ENCODE assay signal across 8 cellular contexts in genomic region chr11:65500262-65501004, GRCh38. TPM values are rescaled to one million over a fixed set of nuclear protein-coding genes. Genes with fewer than 3 reads are reported as not detected.
DNase-seq lines count a peak whose midpoint lies in the region; ATAC-seq, FAIRE-seq and TF ChIP-seq lines count a peak whose summit lies in the region.

No MANE protein-coding gene starts in this region.

- H3K4me1 ChIP-seq in GM12878 (ENCODE audit: control insufficient read depth, insufficient read depth, low read length) = peaks cover 16% of the 10 kb centered on the region
- peaks cover 26% of the 10 kb centered on the region for H3K4me1 ChIP-seq in testis

- H3K9ac ChIP-seq in GM12878 (ENCODE audit: control insufficient read depth, insufficient read depth, low read length) = peak overlapping the region; percentile 100

- H3K27ac ChIP-seq in GM12878 (ENCODE audit: control insufficient read depth, insufficient read depth) (peak overlapping the region; percentile 100), layer of hippocampus (ENCODE audit: low read depth, low read length) (peak overlapping the region; percentile 99), testis (peak overlapping the region; percentile 92 to 96)

- no peak overlapping the region for H2AFZ ChIP-seq in GM12878 (ENCODE audit: control insufficient read depth, low read depth, low read length)

- H3K79me2 ChIP-seq in GM12878 (ENCODE audit: control insufficient read depth, insufficient read depth, low read length) = peaks cover 96% of the 10 kb centered on the region

- DNase-seq in NCI-H1105 treated with DMSO at 0.1 percent for 48 hours (lab: John Stamatoyannopoulos, UW) (peak; percentile 23), NCI-H1105 (lab: John Stamatoyannopoulos, UW) (no peak), NCI-H748 (lab: John Stamatoyannopoulos, UW; ENCODE audit: unreplicated experiment) (peak; percentile 68), GM12878 (ENCODE audit: low read depth, low spot score) (no peak), testis (no peak), midbrain (lab: John Stamatoyannopoulos, UW) (no peak)

- intact Hi-C loops in GM12878 (cut with micrococcal nuclease; ENCODE audit: unreplicated experiment) (no loop called here), testis (cut with DNase I; ENCODE audit: low total_unique reads) (no loop called here)

- H3K36me3 ChIP-seq in GM12878 (ENCODE audit: control insufficient read depth in 2 of 2, insufficient read depth in 2 of 2, low read length in 1 of 2) = peaks cover 6 to 28% of the 10 kb centered on the region in 2 experiments
- no peaks in the 10 kb centered on the region for H3K36me3 ChIP-seq in testis (ENCODE audit: low read depth, missing control alignments)

- CTCF ChIA-PET in GM12878 (lab: Yijun Ruan, JAX) = interaction anchor here (0.8 to 27.9 kb wide), 8 partner anchors 7 to 82 kb away, joined by 3 to 728 read pairs (median 20); partner anchors contain the start of genes NEAT1 and ZNRD2

- BruUV-seq in GM12878 (replicated peaks; lab: Mats Ljungman, UMichigan) = TSS peak; percentile 44

- ATAC-seq in GM12878 = no peak
- no peak for ATAC-seq in HG03520 (IDR thresholded peaks at IDR 0.05; ENCODE audit: unreplicated experiment)

- in situ Hi-C loops in GM12878 (cut with MboI) = no loop called here

- no peak for TF ChIP-seq EP300 in GM12878 (IDR thresholded peaks at IDR 0.05; ENCODE audit: borderline replicate concordance in 1 of 2, control insufficient read depth in 1 of 2, low read depth in 2 of 2, low read length in 2 of 2)

- WGBS in GM12878 (ENCODE audit: insufficient coverage, insufficient replicate concordance, low lambda C conversion rate, missing lambda C conversion rate) = 0% methylated on average over 20 of the region's 20 CpGs
- 1% methylated on average over 20 of the region's 20 CpGs for WGBS in testis, 2 donors

- TF ChIP-seq CTCF in GM12878 (IDR thresholded peaks at IDR 0.05 in 2 of 3, conservative IDR thresholded peaks at IDR 0.05 in 1 of 3; ENCODE audit: control insufficient read depth in 2 of 3, extremely low read depth in 1 of 3, insufficient read depth in 1 of 3, low read depth in 3 of 3, low read length in 3 of 3) (no peak), testis (IDR thresholded peaks at IDR 0.05) (no peak)

- TF ChIP-seq POLR2A in GM12878 (IDR thresholded peaks at IDR 0.05; ENCODE audit: low read depth, low read length) (peak; percentile 96), testis (IDR thresholded peaks at IDR 0.05) (no peak)

- H3K27me3 ChIP-seq in GM12878 (replicated peaks in 1 of 2; ENCODE audit: control insufficient read depth in 2 of 2, insufficient read depth in 2 of 2, low read length in 1 of 2) (no peaks in the 10 kb centered on the region), layer of hippocampus (ENCODE audit: control insufficient read depth, insufficient read depth, low read length) (no peaks in the 10 kb centered on the region), testis (no peaks in the 10 kb centered on the region)

- H3K4me2 ChIP-seq in GM12878 (ENCODE audit: control insufficient read depth, insufficient read depth) = peak overlapping the region; percentile 30; the same call in 1 of the 2 replicates

- peak overlapping the region; percentile 98 for H3K4me3 ChIP-seq in GM12878
- H3K4me3 ChIP-seq in testis = peak overlapping the region; percentile 90 to 94

- SMC1A ChIA-PET in GM12878 (lab: Charles Lee; ENCODE audit: uncharacterized antibody, unreplicated experiment) = interaction anchor here (1.2 to 19.3 kb wide), 9 partner anchors 6 to 115 kb away, joined by 3 to 481 read pairs (median 31); partner anchors contain the start of gene NEAT1

- POLR2A ChIA-PET in GM12878 (lab: Charles Lee) = interaction anchor here (0.7 to 16.2 kb wide), 13 partner anchors 6 to 89 kb away, joined by 3 to 429 read pairs (median 21); partner anchors contain the start of genes NEAT1, SCYL1 and ZNRD2

- RAD21 ChIA-PET in GM12878 (lab: Charles Lee; ENCODE audit: unreplicated experiment) = interaction anchor here (0.6 to 14.2 kb wide), 14 partner anchors 7 to 627 kb away, joined by 3 to 282 read pairs (median 5); partner anchors contain the start of genes FRMD8 and NEAT1

- peaks cover 11% of the 10 kb centered on the region for H4K20me1 ChIP-seq in GM12878 (ENCODE audit: control insufficient read depth, insufficient read depth)

- no peak for FAIRE-seq in GM12878 (lab: Jason Lieb, UNC)

- H3K9me3 ChIP-seq in GM12878 (replicated peaks; ENCODE audit: control insufficient read depth, insufficient read depth, low read length) (no peaks in the 10 kb centered on the region), testis (no peaks in the 10 kb centered on the region)

- TF ChIP-seq RAD21 in GM12878 (IDR thresholded peaks at IDR 0.05; ENCODE audit: insufficient read depth, low read depth, low read length) = no peak

TF ChIP-seq in GM12878, 131 proteins besides CTCF, POLR2A, EP300 and RAD21 (continues in another document):
- TF ChIP-seq MTA3 (IDR thresholded peaks at IDR 0.05; ENCODE audit: borderline replicate concordance, low read length) = no peak
- no peak for TF ChIP-seq NFYA (IDR thresholded peaks at IDR 0.05; ENCODE audit: borderline replicate concordance, low read depth, low read length)

RNA-seq across cellular contexts. Expression of gene MALAT1, which starts 1.6 kb away (rescaled TPM):
- 43,172 and 44,148 TPM in 2 replicates for total RNA-seq in GM12878 (2013; cell fraction: nucleolus; rRNA removed)
- 1,917 and 1,986 TPM in 2 replicates for total RNA-seq in GM12878 (2014; rRNA removed)
- total RNA-seq in GM12878 (2014; rRNA removed; fragmentation: Illumina TruSeq; extraction: Trizol) = 2,052 and 2,660 TPM in 2 replicates
- total RNA-seq in GM12878 (2021) = 3,939 and 4,883 TPM in 2 replicates
- 704 TPM for polyA plus RNA-seq in GM12878 (2011; ENCODE audit: low read depth)
- polyA plus RNA-seq in GM12878 (2011; rRNA removed) = 659 and 901 TPM in 2 replicates
- 216 and 352 TPM in 2 replicates for polyA plus RNA-seq in GM12878 (2011; cell fraction: cytosol; rRNA removed)
- 4,041 and 4,062 TPM in 2 replicates for polyA plus RNA-seq in GM12878 (2011; cell fraction: nucleus; rRNA removed)
- polyA plus RNA-seq in GM12878 (2012) = 1,013 and 3,952 TPM in 2 replicates
- polyA plus RNA-seq in GM12878 (2014; fragmentation: Illumina TruSeq; extraction: Trizol) = 448 and 686 TPM in 2 replicates
- polyA plus RNA-seq in GM12878 (2014; fragmentation: Nextera tagmentation; extraction: Ambion mirVana) = 1,000 to 10,000 TPM; 1,593 to 8,160 TPM
- 1,421 and 1,643 TPM in 2 replicates for polyA plus RNA-seq in GM12878 (2014; rRNA removed)
- polyA plus RNA-seq in GM12878 (2016; fragmentation: Nextera tagmentation; extraction: Ambion mirVana) = 1,000 to 10,000 TPM; 6,201 to 6,497 TPM
- polyA minus RNA-seq in GM12878 (2011; rRNA and poly(A)+ RNA removed) = 2,928 and 3,606 TPM in 2 replicates
- polyA minus RNA-seq in GM12878 (2011; cell fraction: cytosol; rRNA and poly(A)+ RNA removed) = 1,627 and 2,358 TPM in 2 replicates
- 12,181 and 12,309 TPM in 2 replicates for polyA minus RNA-seq in GM12878 (2011; cell fraction: nucleus; rRNA and poly(A)+ RNA removed)
- total RNA-seq in testis = 1,000 to 10,000 TPM; 8,109 to 9,314 TPM
- 26.7 TPM for polyA plus RNA-seq in testis (ENCODE audit: insufficient read depth, low read depth, low replicate concordance)

RNA-seq across cellular contexts. Expression of gene SCYL1, which starts 24.4 kb away (rescaled TPM):
- total RNA-seq in GM12878 (2013; cell fraction: nucleolus; rRNA removed) = 28.9 and 34.4 TPM in 2 replicates
- 75.1 and 82.7 TPM in 2 replicates for total RNA-seq in GM12878 (2014; rRNA removed)
- total RNA-seq in GM12878 (2014; rRNA removed; fragmentation: Illumina TruSeq; extraction: Trizol) = 25.9 and 29.3 TPM in 2 replicates
- total RNA-seq in GM12878 (2021) = 66.7 and 67.8 TPM in 2 replicates
- 16.4 TPM for polyA plus RNA-seq in GM12878 (2011; ENCODE audit: low read depth)
- 17.8 and 43.1 TPM in 2 replicates for polyA plus RNA-seq in GM12878 (2011; rRNA removed)
- 88.7 and 112 TPM in 2 replicates for polyA plus RNA-seq in GM12878 (2011; cell fraction: cytosol; rRNA removed)
- 114 and 150 TPM in 2 replicates for polyA plus RNA-seq in GM12878 (2011; cell fraction: nucleus; rRNA removed)
- 35.1 and 36.8 TPM in 2 replicates for polyA plus RNA-seq in GM12878 (2012)
- 6.9 and 32.5 TPM in 2 replicates for polyA plus RNA-seq in GM12878 (2014; fragmentation: Illumina TruSeq; extraction: Trizol)
- polyA plus RNA-seq in GM12878 (2014; fragmentation: Nextera tagmentation; extraction: Ambion mirVana) = 1 to 10 TPM in 1 of 2 experiments, under 1 TPM in 1; 0.80 to 6.3 TPM
- 68.0 and 74.6 TPM in 2 replicates for polyA plus RNA-seq in GM12878 (2014; rRNA removed)
- polyA plus RNA-seq in GM12878 (2016; fragmentation: Nextera tagmentation; extraction: Ambion mirVana) = 10 to 100 TPM; 59.2 to 65.4 TPM
- 43.5 and 70.6 TPM in 2 replicates for polyA minus RNA-seq in GM12878 (2011; rRNA and poly(A)+ RNA removed)
- polyA minus RNA-seq in GM12878 (2011; cell fraction: cytosol; rRNA and poly(A)+ RNA removed) = 23.4 and 34.6 TPM in 2 replicates
- 16.7 and 26.3 TPM in 2 replicates for polyA minus RNA-seq in GM12878 (2011; cell fraction: nucleus; rRNA and poly(A)+ RNA removed)
- 100 to 1,000 TPM; 131 to 160 TPM for total RNA-seq in testis
- polyA plus RNA-seq in testis (ENCODE audit: insufficient read depth, low read depth, low replicate concordance) = 127 TPM

RNA-seq across cellular contexts. Expression of gene LTBP3, which starts 57.7 kb away (rescaled TPM):
- total RNA-seq in GM12878 (2013; cell fraction: nucleolus; rRNA removed) = 8.6 and 11.6 TPM in 2 replicates
- total RNA-seq in GM12878 (2014; rRNA removed) (8.5 and 9.0 TPM in 2 replicates), GM12878 (2014; rRNA removed; fragmentation: Illumina TruSeq; extraction: Trizol) (1.2 and 2.2 TPM in 2 replicates), GM12878 (2021) (8.0 and 9.0 TPM in 2 replicates), testis (100 to 1,000 TPM; 112 to 126 TPM)
- 12.8 TPM for polyA plus RNA-seq in GM12878 (2011; ENCODE audit: low read depth)
- polyA plus RNA-seq in GM12878 (2011; rRNA removed) (3.1 and 7.0 TPM in 2 replicates), GM12878 (2014; fragmentation: Illumina TruSeq; extraction: Trizol) (1.00 and 2.3 TPM in 2 replicates), GM12878 (2014; fragmentation: Nextera tagmentation; extraction: Ambion mirVana) (not detected), GM12878 (2014; rRNA removed) (12.2 and 14.7 TPM in 2 replicates), GM12878 (2016; fragmentation: Nextera tagmentation; extraction: Ambion mirVana) (1 to 10 TPM; 4.0 to 5.5 TPM), testis (ENCODE audit: insufficient read depth, low read depth, low replicate concordance) (58.1 TPM)
- polyA plus RNA-seq in GM12878 (2011; cell fraction: cytosol; rRNA removed) = 14.4 and 24.0 TPM in 2 replicates
- polyA plus RNA-seq in GM12878 (2011; cell fraction: nucleus; rRNA removed) = 47.3 and 52.7 TPM in 2 replicates
- 15.6 and 16.4 TPM in 2 replicates for polyA plus RNA-seq in GM12878 (2012)
- polyA minus RNA-seq in GM12878 (2011; rRNA and poly(A)+ RNA removed) = 3.8 and 4.7 TPM in 2 replicates
- polyA minus RNA-seq in GM12878 (2011; cell fraction: cytosol; rRNA and poly(A)+ RNA removed) = 5.6 and 6.7 TPM in 2 replicates
- polyA minus RNA-seq in GM12878 (2011; cell fraction: nucleus; rRNA and poly(A)+ RNA removed) = 6.6 and 12.8 TPM in 2 replicates

Comparison
In these comparisons a context has a peak if more than half of its experiments do, and no peak if none do; other contexts are left out.
1. DNase-seq: peak in NCI-H1105 treated with DMSO at 0.1 percent for 48 hours (single experiment) and NCI-H748 (single experiment); none in NCI-H1105 (single experiment), GM12878 (single experiment), testis (single experiment) and midbrain (single experiment).
2. RNA of gene LTBP3, which starts 57.7 kb away (total RNA-seq): 112 to 126 TPM in testis; 1.2 to 11.6 TPM in GM12878; every median in the first group is over 4 times any median in the second.
3. Peak in every context shown above with its lines, with median percentiles within 50 percentile points of each other: H3K27ac ChIP-seq.